ENCODE assay signal across 1 cellular context in the genomic region with DNA sequence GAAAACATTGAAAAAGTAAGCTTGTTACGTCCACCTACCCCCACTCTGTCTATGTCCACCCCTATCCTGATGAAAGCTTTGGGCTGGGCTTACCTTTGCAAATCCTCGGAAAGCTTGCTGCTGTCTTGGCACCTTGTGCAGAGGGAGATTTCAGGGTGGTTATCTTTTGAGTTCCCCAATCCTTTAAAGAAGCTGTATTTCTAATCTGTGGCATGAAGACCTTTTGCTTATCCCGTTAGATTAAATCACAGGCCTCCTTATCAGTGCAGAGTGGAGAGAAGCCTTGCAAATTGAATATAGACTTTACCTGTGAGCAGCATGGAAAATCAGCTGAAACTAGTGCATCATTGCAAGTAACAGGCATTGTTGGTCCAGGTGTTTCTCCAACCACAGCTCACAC.
TF ChIP-seq lines count a peak whose summit lies in the region.

No MANE protein-coding gene starts in this region.

TF ChIP-seq in H1, 55 proteins besides CTCF, POLR2A, EP300 and RAD21:
- TF ChIP-seq CBX8 (IDR thresholded peaks at IDR 0.05; ENCODE audit: borderline replicate concordance, low read depth, low read length) (no peak), ATF3 (IDR thresholded peaks at IDR 0.05; ENCODE audit: insufficient read depth, low read depth, low read length) (no peak), CTBP2 (IDR thresholded peaks at IDR 0.05; ENCODE audit: borderline replicate concordance, insufficient read depth, insufficient read length, low read length) (no peak), TCF12 (IDR thresholded peaks at IDR 0.05; ENCODE audit: low read depth, low read length) (no peak), KDM1A (IDR thresholded peaks at IDR 0.05; ENCODE audit: borderline replicate concordance, low read length) (no peak)
